Comparison of ENCODE assay signal across 27 cellular contexts in the genomic region with DNA sequence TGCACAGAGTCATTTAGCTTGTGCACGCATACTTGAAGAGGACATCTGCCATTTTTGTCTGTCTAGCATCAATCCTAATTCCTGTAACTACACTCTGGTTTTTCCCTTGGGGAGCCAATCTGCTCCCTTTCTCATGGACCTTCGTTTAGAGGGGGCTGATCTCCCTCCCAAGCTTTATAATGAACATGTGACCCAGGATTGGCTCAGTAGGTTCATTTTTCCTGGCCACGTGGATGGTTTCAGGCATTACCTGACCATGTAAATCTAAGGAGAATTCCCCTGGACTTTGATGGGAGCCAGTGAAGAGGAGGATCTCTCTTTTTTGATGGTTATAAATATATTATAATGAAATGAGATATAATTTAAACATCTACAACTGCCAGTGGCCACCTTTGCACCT.
"Had no signal": no experiment of that assay in that cellular context is flagged by ENCODE, and none has a peak within 500 bp of the region (broad histone marks: within the 10 kb centered on the region; RNA-seq: fewer than 3 reads in every experiment).

No MANE protein-coding gene starts in this region.

- H3K9me3 ChIP-seq: stomach, suprapubic skin, testis, thoracic aorta, thyroid gland, tibial artery, tibial nerve, transverse colon, upper lobe of left lung, upper lobe of right lung, uterus, vagina had no signal

- DNase-seq: stimulated activated CD4-positive, alpha-beta T cell treated with anti-CD3 and anti-CD28 coated beads, Interleukin-2, amount 100 ng/mL, for 48 hours; stimulated activated CD4-positive, alpha-beta T cell treated with anti-CD3 and anti-CD28 coated beads, Interleukin-4, amount 100 ng/mL, for 1 hour; stimulated activated CD4-positive, alpha-beta T cell treated with anti-CD3 and anti-CD28 coated beads, Interleukin-4, amount 100 ng/mL, for 24 hours; stimulated activated CD4-positive, alpha-beta T cell treated with anti-CD3 and anti-CD28 coated beads, Interleukin-4, amount 100 ng/mL, for 4 hours; stimulated activated CD8-positive, alpha-beta memory T cell treated with anti-CD3 and anti-CD28 coated beads, Interleukin-4, amount 100 ng/mL, for 48 hours; stimulated activated naive B cell treated with anti-CD40 and anti-IgM and Interleukin-4, amounts not matched to agents 10 μg/mL and 1 μg/mL and 100 μg/mL, for 72 hours; stimulated activated naive CD4-positive, alpha-beta T cell; stimulated activated naive CD4-positive, alpha-beta T cell treated with Interleukin-2 at 50 U/mL for 16 hours; stimulated activated naive CD8-positive, alpha-beta T cell treated with anti-CD3 and anti-CD28 coated beads, Interleukin-15, amount 100 ng/mL, for 72 hours; stimulated activated naive CD8-positive, alpha-beta T cell treated with anti-CD3 and anti-CD28 coated beads, Interleukin-15, Interleukin-2, amounts not matched to agents 100 U/mL and 50 U/mL, for 24 hours; stomach; substantia nigra; testis; thyroid gland; tibial artery; transverse colon; trophoblast cell; upper lobe of left lung; upper lobe of right lung; uterus had no signal

- FAIRE-seq: urothelium cell line had no signal

- H3K4me1 ChIP-seq: stomach, suprapubic skin, testis, thyroid gland, tibial artery, tibial nerve, transverse colon, upper lobe of left lung, upper lobe of right lung, uterus, vagina had no signal

- H3K4me3 ChIP-seq: stomach, suprapubic skin, testis, thoracic aorta, thyroid gland, tibial artery, tibial nerve, transverse colon, upper lobe of left lung, upper lobe of right lung, uterus, vagina had no signal

- ATAC-seq: stimulated activated effector memory CD8-positive, alpha-beta T cell treated with anti-CD3 and anti-CD28 coated beads, Interleukin-12 subunit alpha, Interleukin-12 subunit beta, amount 100 ng/mL, for 72 hours; stimulated activated memory B cell treated with anti-CD40 and anti-IgM and Interleukin-4, amounts not matched to agents 10 μg/mL and 1 μg/mL and 100 μg/mL, for 72 hours; stimulated activated naive B cell treated with anti-CD40 and anti-IgM and Interleukin-4, amounts not matched to agents 10 μg/mL and 1 μg/mL and 100 μg/mL, for 72 hours; stimulated activated naive CD8-positive, alpha-beta T cell treated with anti-CD3 and anti-CD28 coated beads, Interleukin-15, amount 100 ng/mL, for 72 hours; stimulated activated naive CD8-positive, alpha-beta T cell treated with anti-CD3 and anti-CD28 coated beads, Interleukin-15, Interleukin-2, amounts not matched to agents 100 U/mL and 50 U/mL, for 24 hours; upper lobe of right lung had no signal

- H3K27me3 ChIP-seq: suprapubic skin, testis, thyroid gland, tibial artery, tibial nerve, upper lobe of left lung, upper lobe of right lung, uterus, vagina had no signal

- H3K27ac ChIP-seq: stomach, suprapubic skin, testis, thoracic aorta, thyroid gland, tibial artery, tibial nerve, transverse colon, upper lobe of left lung, upper lobe of right lung, uterus, vagina had no signal

- H3K36me3 ChIP-seq: stomach, suprapubic skin, thoracic aorta, thyroid gland, tibial artery, tibial nerve, transverse colon, upper lobe of left lung, upper lobe of right lung, uterus, vagina had no signal
